Comparison of ENCODE assay signal across 28 cellular contexts in the genomic region with DNA sequence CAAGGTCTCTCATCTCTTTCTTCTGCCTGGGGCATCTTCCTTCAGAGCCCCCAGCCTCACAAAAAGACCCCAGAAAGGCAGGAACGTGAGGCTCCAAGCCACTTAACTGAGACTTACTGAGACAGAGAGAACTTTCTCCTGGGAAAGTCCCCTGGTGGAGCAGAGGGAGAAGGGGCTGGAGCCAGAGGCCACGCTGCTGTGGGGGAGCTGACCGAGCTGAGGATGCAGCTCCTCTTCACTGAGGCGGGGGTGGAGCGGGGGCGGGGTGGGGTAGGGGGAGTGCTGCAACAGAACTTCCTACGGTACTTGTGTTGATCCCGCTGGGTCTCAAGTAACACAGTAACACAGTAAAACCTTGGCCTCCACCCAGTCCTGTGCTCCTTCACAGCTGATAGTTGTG.
"Had no signal": no experiment of that assay in that cellular context is flagged by ENCODE, and none has a peak within 500 bp of the region (broad histone marks: within the 10 kb centered on the region; RNA-seq: fewer than 3 reads in every experiment).

No MANE protein-coding gene starts in this region.

- H3K4me3 ChIP-seq: adrenal gland, breast epithelium, K562, Peyer's patch, SJSA1 had no signal

- ATAC-seq: K562, SK-N-SH treated with all-trans-retinoic acid at 6 μM for 48 hours had no signal

- H3K9me3 Mint-ChIP-seq: activated CD4-positive, alpha-beta T cell treated with anti-CD3 and anti-CD28 coated beads, Interleukin-2, amount 10 ng/mL, durations not matched to agents 24 days and 14 days; activated naive CD8-positive, alpha-beta T cell treated with anti-CD3 and anti-CD28 coated beads, Interleukin-2, amount 10 ng/mL, durations not matched to agents 7 days and 5 days; T-helper 1 cell treated with Interleukin-12 subunit alpha and Interleukin-12 subunit beta and Interleukin-4 antibody, amounts not matched to agents 30 μg/mL and 1 μg/mL, for 36 hours had no signal

- H3K4me3 Mint-ChIP-seq: activated CD4-positive, alpha-beta T cell treated with anti-CD3 and anti-CD28 coated beads, Interleukin-2, amount 10 ng/mL, durations not matched to agents 24 days and 14 days; activated naive CD8-positive, alpha-beta T cell treated with anti-CD3 and anti-CD28 coated beads, Interleukin-2, amount 10 ng/mL, durations not matched to agents 7 days and 5 days; T-helper 1 cell treated with Interleukin-12 subunit alpha and Interleukin-12 subunit beta and Interleukin-4 antibody, amounts not matched to agents 30 μg/mL and 1 μg/mL, for 36 hours had no signal

- H3K4me1 Mint-ChIP-seq: activated CD4-positive, alpha-beta T cell treated with anti-CD3 and anti-CD28 coated beads, Interleukin-2, amount 10 ng/mL, durations not matched to agents 24 days and 14 days had no signal

- H3K36me3 Mint-ChIP-seq: activated naive CD8-positive, alpha-beta T cell treated with anti-CD3 and anti-CD28 coated beads, Interleukin-2, amount 10 ng/mL, durations not matched to agents 7 days and 5 days had no signal

- H3K4me1 ChIP-seq: adrenal gland, breast epithelium, Peyer's patch had no signal

- H3K9me3 ChIP-seq: adrenal gland, breast epithelium, Peyer's patch, SJSA1 had no signal

- H3K36me3 ChIP-seq: adrenal gland, breast epithelium, Peyer's patch, SJSA1 had no signal

- H3K27me3 ChIP-seq: adrenal gland, breast epithelium, Peyer's patch had no signal

- H3K27ac Mint-ChIP-seq: activated CD4-positive, alpha-beta T cell treated with anti-CD3 and anti-CD28 coated beads, Interleukin-2, amount 10 ng/mL, durations not matched to agents 24 days and 14 days; activated naive CD8-positive, alpha-beta T cell treated with anti-CD3 and anti-CD28 coated beads, Interleukin-2, amount 10 ng/mL, durations not matched to agents 7 days and 5 days; T-helper 1 cell treated with Interleukin-12 subunit alpha and Interleukin-12 subunit beta and Interleukin-4 antibody, amounts not matched to agents 30 μg/mL and 1 μg/mL, for 36 hours had no signal

- DNase-seq: activated CD4-positive, alpha-beta T cell treated with anti-CD3 and anti-CD28 coated beads for 1 hour; activated CD4-positive, alpha-beta T cell treated with anti-CD3 and anti-CD28 coated beads, Interleukin-2, amount 10 ng/mL, durations not matched to agents 24 days and 14 days; activated CD4-positive, alpha-beta T cell treated with anti-CD3 and anti-CD28 coated beads, Interleukin-2, amount 50 U/mL, for 48 hours; activated naive CD4-positive, alpha-beta T cell treated with anti-CD3 and anti-CD28 coated beads, Interleukin-2, amount 50 U/mL, for 16 hours; activated naive CD8-positive, alpha-beta T cell treated with anti-CD3 and anti-CD28 coated beads, Interleukin-2, amount 10 ng/mL, durations not matched to agents 7 days and 5 days; activated T-cell treated with anti-CD3 and anti-CD28 coated beads, Interleukin-2, amount 50 U/mL, for 1 hour; anterior cingulate cortex; caudate nucleus; Karpas-422; MM.1S; NCI-H1105 treated with DMSO at 0.1 percent for 48 hours; NCI-H1436 treated with DMSO at 0.1 percent for 48 hours; NCI-H187; NCI-H2081 treated with DMSO at 0.1 percent for 48 hours; NCI-H2171; NCI-H226; NCI-H526; NCI-H82; NK-92 treated with Interleukin-12 subunit alpha and Interleukin-12 subunit beta, amount 100 ng/mL, for 24 hours; Peyer's patch; SHP77 had no signal

- H3K27ac ChIP-seq: adrenal gland, breast epithelium, Peyer's patch, RWPE1, SJSA1 had no signal
